ENCODE assay signal across 1 cellular context in the genomic region with DNA sequence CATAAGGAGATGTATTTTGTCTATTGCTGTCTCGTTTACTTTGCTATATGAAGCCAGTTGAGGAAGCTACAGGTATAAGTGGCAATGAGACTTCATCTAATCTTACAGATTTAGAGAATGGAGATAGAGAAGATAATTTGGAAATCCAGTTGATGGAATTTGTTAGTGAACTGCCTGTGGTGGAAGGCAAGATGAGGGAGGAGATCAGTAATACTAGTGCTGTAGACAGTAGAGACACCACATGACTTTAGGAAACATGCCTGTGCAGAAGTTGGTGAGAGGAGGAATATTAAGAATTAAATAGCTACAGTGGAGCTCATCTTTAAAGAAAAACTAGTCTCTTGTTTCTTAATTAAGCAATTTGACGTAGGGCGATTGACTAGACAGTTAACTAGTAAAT.
TF ChIP-seq lines count a peak whose summit lies in the region.

No MANE protein-coding gene starts in this region.

TF ChIP-seq in IMR-90, 13 proteins besides CTCF, POLR2A, EP300 and RAD21:
- no peak for TF ChIP-seq RCOR1 (IDR thresholded peaks at IDR 0.05; ENCODE audit: insufficient replicate concordance, low read length)
- no peak for TF ChIP-seq NFE2L2 (IDR thresholded peaks at IDR 0.05; ENCODE audit: low read depth, low read length)
- TF ChIP-seq MAFK (IDR thresholded peaks at IDR 0.05; ENCODE audit: low read depth, low read length): no peak
- TF ChIP-seq, protein P1, sequence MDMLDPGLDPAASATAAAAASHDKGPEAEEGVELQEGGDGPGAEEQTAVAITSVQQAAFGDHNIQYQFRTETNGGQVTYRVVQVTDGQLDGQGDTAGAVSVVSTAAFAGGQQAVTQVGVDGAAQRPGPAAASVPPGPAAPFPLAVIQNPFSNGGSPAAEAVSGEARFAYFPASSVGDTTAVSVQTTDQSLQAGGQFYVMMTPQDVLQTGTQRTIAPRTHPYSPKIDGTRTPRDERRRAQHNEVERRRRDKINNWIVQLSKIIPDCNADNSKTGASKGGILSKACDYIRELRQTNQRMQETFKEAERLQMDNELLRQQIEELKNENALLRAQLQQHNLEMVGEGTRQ (IDR thresholded peaks at IDR 0.05; ENCODE audit: low read depth, low read length): no peak
- no peak for TF ChIP-seq MXI1 (IDR thresholded peaks at IDR 0.05; ENCODE audit: borderline replicate concordance, low read depth, low read length)
- TF ChIP-seq SMC3 (IDR thresholded peaks at IDR 0.05; ENCODE audit: low read depth, low read length): no peak
- no peak for TF ChIP-seq RFX5 (IDR thresholded peaks at IDR 0.05; ENCODE audit: low read depth, low read length)
- TF ChIP-seq CHD1 (IDR thresholded peaks at IDR 0.05; ENCODE audit: low read depth, low read length): no peak
- TF ChIP-seq CEBPB (IDR thresholded peaks at IDR 0.05; ENCODE audit: low read depth, low read length): no peak
- no peak for TF ChIP-seq FOS (IDR thresholded peaks at IDR 0.05; ENCODE audit: low read depth, low read length)
- no peak for TF ChIP-seq BHLHE40 (IDR thresholded peaks at IDR 0.05; ENCODE audit: low read depth, low read length)
- TF ChIP-seq MAZ (IDR thresholded peaks at IDR 0.05; ENCODE audit: borderline replicate concordance, low read depth, low read length): no peak
- TF ChIP-seq, protein P2, sequence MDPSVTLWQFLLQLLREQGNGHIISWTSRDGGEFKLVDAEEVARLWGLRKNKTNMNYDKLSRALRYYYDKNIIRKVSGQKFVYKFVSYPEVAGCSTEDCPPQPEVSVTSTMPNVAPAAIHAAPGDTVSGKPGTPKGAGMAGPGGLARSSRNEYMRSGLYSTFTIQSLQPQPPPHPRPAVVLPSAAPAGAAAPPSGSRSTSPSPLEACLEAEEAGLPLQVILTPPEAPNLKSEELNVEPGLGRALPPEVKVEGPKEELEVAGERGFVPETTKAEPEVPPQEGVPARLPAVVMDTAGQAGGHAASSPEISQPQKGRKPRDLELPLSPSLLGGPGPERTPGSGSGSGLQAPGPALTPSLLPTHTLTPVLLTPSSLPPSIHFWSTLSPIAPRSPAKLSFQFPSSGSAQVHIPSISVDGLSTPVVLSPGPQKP (IDR thresholded peaks at IDR 0.05; ENCODE audit: borderline replicate concordance, low read depth, low read length): no peak
